7 cellular contexts compared by ENCODE assay signal in genomic region chr6:31834704-31835375, GRCh38. TPM values are rescaled to one million over a fixed set of nuclear protein-coding genes. Genes with fewer than 3 reads are reported as not detected.
DNase-seq lines count a peak whose midpoint lies in the region; ATAC-seq and TF ChIP-seq lines count a peak whose summit lies in the region.

No MANE protein-coding gene starts in this region.

- peak overlapping the region; percentile 65 for H3K4me2 ChIP-seq in neuronal stem cell (ENCODE audit: insufficient read depth, low read length, poor library complexity, severe bottlenecking)

- peak in 1 of 4 experiments; percentile 5 for TF ChIP-seq CTCF in gastroesophageal sphincter (IDR thresholded peaks at IDR 0.05)

- peak overlapping the region; percentile 78 for H2BK12ac ChIP-seq in neuronal stem cell (ENCODE audit: low read length)

- peak overlapping the region; percentile 81 to 86 for H3K4me3 ChIP-seq in gastroesophageal sphincter
- H3K4me3 ChIP-seq in neuronal stem cell (ENCODE audit: low read length in 2 of 2): peak overlapping the region; percentile 92 to 99

- H3K23ac ChIP-seq in neuronal stem cell (ENCODE audit: low read depth, low read length, poor library complexity): peak overlapping the region; percentile 100

- H3K4ac ChIP-seq in neuronal stem cell (ENCODE audit: low read length): peak overlapping the region; percentile 97

- H3K27ac ChIP-seq in gastroesophageal sphincter (peak overlapping the region; percentile 82 to 95 (median 94)), neuronal stem cell (replicated peaks; ENCODE audit: low read length) (peak overlapping the region; percentile 84), substantia nigra (ENCODE audit: low read depth, low read length, poor library complexity, severe bottlenecking) (peak overlapping the region; percentile 94)

- H2BK5ac ChIP-seq in neuronal stem cell (ENCODE audit: low read length): peak overlapping the region; percentile 97

- peak overlapping the region; percentile 100 for H3K9ac ChIP-seq in neuronal stem cell (ENCODE audit: low read depth, low read length, poor library complexity)

- ATAC-seq in GM18505 (IDR thresholded peaks at IDR 0.05; ENCODE audit: unreplicated experiment): no peak
- peak; percentile 69 for ATAC-seq in gastroesophageal sphincter

- no peak overlapping the region for H4K91ac ChIP-seq in neuronal stem cell (ENCODE audit: low read depth, low read length, poor library complexity)

- no peaks in the 10 kb centered on the region for H3K9me3 ChIP-seq in gastroesophageal sphincter
- H3K9me3 ChIP-seq in neuronal stem cell (replicated peaks in 1 of 2; ENCODE audit: control insufficient read depth in 2 of 2, insufficient read depth in 1 of 2, low read depth in 1 of 2, low read length in 2 of 2): peaks cover 0 to 3% of the 10 kb centered on the region in 2 donors

- H2BK120ac ChIP-seq in neuronal stem cell (ENCODE audit: low read depth, low read length): peak overlapping the region; percentile 95

- DNase-seq in HuH-7.5 (ENCODE audit: low spot score) (peak; percentile 54), activated gamma-delta T cell treated with Interleukin-2 at 50 U/mL for 16 hours (peak; percentile 75), neuronal stem cell (ENCODE audit: low spot score) (peak; percentile 75), substantia nigra (lab: John Stamatoyannopoulos, UW) (peak in 47 of 49 donors; percentile 41 to 93 (median 81))

- H3K18ac ChIP-seq in neuronal stem cell (ENCODE audit: low read length): peak overlapping the region; percentile 100

- TF ChIP-seq EP300 in gastroesophageal sphincter (IDR thresholded peaks at IDR 0.05): no peak

- peaks cover 8% of the 10 kb centered on the region for H3K79me1 ChIP-seq in neuronal stem cell (ENCODE audit: low read depth, low read length)

- peak; percentile 99 for TF ChIP-seq POLR2A in GM18505 (IDR thresholded peaks at IDR 0.05; ENCODE audit: borderline replicate concordance, extremely low read depth, insufficient read depth, insufficient read length)
- TF ChIP-seq POLR2A in Raji (IDR thresholded peaks at IDR 0.05; ENCODE audit: insufficient read depth, low read depth, low read length): peak; percentile 90
- TF ChIP-seq POLR2A in gastroesophageal sphincter (IDR thresholded peaks at IDR 0.05): peak; percentile 50 to 57

- H2AFZ ChIP-seq in neuronal stem cell (ENCODE audit: low read length): peak overlapping the region; percentile 77

- H3K27me3 ChIP-seq in gastroesophageal sphincter (no peaks in the 10 kb centered on the region), neuronal stem cell (ENCODE audit: control insufficient read depth in 3 of 3, insufficient read depth in 3 of 3, low read depth in 1 of 3, low read length in 3 of 3) (no peaks in the 10 kb centered on the region)

- peak overlapping the region; percentile 98 for H2AK5ac ChIP-seq in neuronal stem cell (ENCODE audit: low read depth, low read length)

- peak overlapping the region; percentile 72 for H2BK15ac ChIP-seq in neuronal stem cell (ENCODE audit: low read length)

- WGBS in gastroesophageal sphincter (ENCODE audit: low coverage in 1 of 2), 2 donors: 0% methylated on average over 1 to 25 of the region's 37 CpGs
- no CpG with 5 or more reads among the region's 37 CpGs for WGBS in neuronal stem cell (ENCODE audit: extremely low coverage in 2 of 2, insufficient read length in 2 of 2, insufficient replicate concordance in 1 of 2), 2 donors

- H3K36me3 ChIP-seq in gastroesophageal sphincter (peaks cover 0 to 33% of the 10 kb centered on the region in 2 donors), neuronal stem cell (replicated peaks in 1 of 2; ENCODE audit: control insufficient read depth in 2 of 2, insufficient read depth in 2 of 2, low read length in 2 of 2) (peaks cover 28 to 48% of the 10 kb centered on the region in 2 donors)

- peak overlapping the region; percentile 100 for H3K14ac ChIP-seq in neuronal stem cell (ENCODE audit: low read length)

- peaks cover 4 to 78% (median 32%) of the 10 kb centered on the region in 3 donors for H3K4me1 ChIP-seq in gastroesophageal sphincter
- peaks cover 5 to 16% of the 10 kb centered on the region in 2 donors for H3K4me1 ChIP-seq in neuronal stem cell (ENCODE audit: control insufficient read depth in 2 of 2, insufficient read depth in 1 of 2, low read depth in 1 of 2, low read length in 2 of 2)

- no peak overlapping the region for H4K8ac ChIP-seq in neuronal stem cell (ENCODE audit: low read depth, low read length)

RNA-seq across cellular contexts. Expression of gene HSPA1B, which starts 7.3 kb away (rescaled TPM):
- total RNA-seq in gastroesophageal sphincter: 100 to 1,000 TPM; 198 to 260 (median 219) TPM
- polyA plus RNA-seq in neuronal stem cell (2013, experiment 1 of 2): 25.9 TPM
- polyA plus RNA-seq in neuronal stem cell (2013, experiment 2 of 2): 25.2 TPM

RNA-seq across cellular contexts. Expression of gene HSPA1A, which starts 19.5 kb away (rescaled TPM):
- total RNA-seq in gastroesophageal sphincter: 100 to 1,000 TPM; 287 to 496 (median 351) TPM
- polyA plus RNA-seq in neuronal stem cell (2013, experiment 1 of 2): 70.8 TPM
- polyA plus RNA-seq in neuronal stem cell (2013, experiment 2 of 2): 71.3 TPM

RNA-seq across cellular contexts. Expression of gene HSPA1L, which starts 19.8 kb away (rescaled TPM):
- 1 to 10 TPM; 1.9 to 3.9 (median 2.6) TPM for total RNA-seq in gastroesophageal sphincter
- 1.2 TPM for polyA plus RNA-seq in neuronal stem cell (2013, experiment 1 of 2)
- 1.1 TPM for polyA plus RNA-seq in neuronal stem cell (2013, experiment 2 of 2)

RNA-seq across cellular contexts. Expression of gene NEU1, which starts 27.8 kb away (rescaled TPM):
- total RNA-seq in gastroesophageal sphincter: 10 to 100 TPM; 28.2 to 39.1 (median 30.5) TPM
- polyA plus RNA-seq in neuronal stem cell (2013, experiment 1 of 2): 34.6 TPM
- 36.0 TPM for polyA plus RNA-seq in neuronal stem cell (2013, experiment 2 of 2)

RNA-seq across cellular contexts. Expression of gene LSM2, which starts 28.1 kb away (rescaled TPM):
- total RNA-seq in gastroesophageal sphincter: 10 to 100 TPM; 18.0 to 31.7 (median 28.5) TPM
- 235 TPM for polyA plus RNA-seq in neuronal stem cell (2013, experiment 1 of 2)
- 233 TPM for polyA plus RNA-seq in neuronal stem cell (2013, experiment 2 of 2)
